ENCODE assay signal across 9 cellular contexts in genomic region chr17:81291662-81292061, GRCh38. TPM values are rescaled to one million over a fixed set of nuclear protein-coding genes. Genes with fewer than 3 reads are reported as not detected.
A peak's percentile ranks its signal among the peaks of the same experiment; 100 is the strongest.
DNase-seq lines count a peak whose midpoint lies in the region; ATAC-seq lines count a peak whose summit lies in the region.
"Had no signal": no experiment of that assay in that cellular context is flagged by ENCODE, and none has a peak within 500 bp of the region (broad histone marks: within the 10 kb centered on the region; RNA-seq: fewer than 3 reads in every experiment).

No MANE protein-coding gene starts in this region.

- in situ Hi-C loops in G401 (cut with HindIII; ENCODE audit: low sequenced_read_pairs) (no loop called here), KBM-7 (cut with MboI; ENCODE audit: low pct_unique_long_range_greater_than_20kb, low sequenced_read_pairs) (no loop called here)

- peaks cover 3 to 4% (median 4%) of the 10 kb centered on the region in 3 donors for H3K36me3 Mint-ChIP-seq in immature natural killer cell

- peak overlapping the region in 5 of 6 donors; percentile 43 to 66 (median 51) for H3K27ac Mint-ChIP-seq in immature natural killer cell

- peaks cover 46 to 62% of the 10 kb centered on the region in 2 donors for H3K4me1 Mint-ChIP-seq in immature natural killer cell

- ATAC-seq in HG03039 (IDR thresholded peaks at IDR 0.05; ENCODE audit: unreplicated experiment) (no peak), GM19395 (IDR thresholded peaks at IDR 0.05; ENCODE audit: unreplicated experiment) (no peak)

- H3K27me3 Mint-ChIP-seq in immature natural killer cell (ENCODE audit: low read depth in 3 of 3), result peaks cover 0 to 7% (median 2%) of the 10 kb centered on the region in 3 donors
- H3K27me3 Mint-ChIP-seq: dendritic cell treated with granulocyte-macrophage colony-stimulating factor and Interleukin-4, amounts not matched to agents 40 ng/mL and 50 ng/mL, for 4 days had no signal

- DNase-seq in G401 (ENCODE audit: low spot score) (peak; percentile 55), KBM-7 (peak; percentile 70), T-helper 9 cell (peak; percentile 61), astrocyte of the hippocampus (ENCODE audit: low read depth, low spot score) (peak; percentile 72), immature natural killer cell (peak; percentile 63 to 67 (median 64))
- DNase-seq in stimulated activated CD4-positive, alpha-beta T cell treated with anti-CD3 and anti-CD28 coated beads, Interleukin-2, amount 100 ng/mL, for 24 hours, result peak; percentile 80 to 81

- peak overlapping the region in 4 of 5 donors; percentile 21 to 46 (median 22) for H3K4me3 Mint-ChIP-seq in immature natural killer cell
- H3K4me3 Mint-ChIP-seq: dendritic cell treated with granulocyte-macrophage colony-stimulating factor and Interleukin-4, amounts not matched to agents 40 ng/mL and 50 ng/mL, for 4 days had no signal

- no peaks in the 10 kb centered on the region for H3K9me3 Mint-ChIP-seq in immature natural killer cell
- H3K9me3 Mint-ChIP-seq: dendritic cell treated with granulocyte-macrophage colony-stimulating factor and Interleukin-4, amounts not matched to agents 40 ng/mL and 50 ng/mL, for 4 days had no signal

RNA-seq across cellular contexts. Expression of gene SLC38A10, which starts 3.4 kb away (rescaled TPM):
- total RNA-seq in G401 (2014; rRNA removed; shearing (Covaris generic)), result 76.9 and 90.6 TPM in 2 replicates
- 10 to 100 TPM; 46.8 to 98.7 (median 46.8) TPM for polyA plus RNA-seq in immature natural killer cell

RNA-seq across cellular contexts. Expression of gene NDUFAF8, which starts 52.5 kb away (rescaled TPM):
- total RNA-seq in G401 (2014; rRNA removed; shearing (Covaris generic)), result 151 and 156 TPM in 2 replicates
- 100 to 1,000 TPM in 1 of 3 donors, 10 to 100 TPM in 2; 61.2 to 121 (median 67.8) TPM for polyA plus RNA-seq in immature natural killer cell

RNA-seq across cellular contexts. Expression of gene TEPSIN, which starts 52.8 kb away (rescaled TPM):
- total RNA-seq in G401 (2014; rRNA removed; shearing (Covaris generic)), result 14.4 and 18.1 TPM in 2 replicates
- 1 to 10 TPM; 1.6 to 7.3 (median 5.0) TPM for polyA plus RNA-seq in immature natural killer cell
